Comparison of ENCODE assay signal across 10 cellular contexts in genomic region chr10:4067552-4068254, GRCh38.
DNase-seq lines count a peak whose midpoint lies in the region; ATAC-seq and TF ChIP-seq lines count a peak whose summit lies in the region.
"Had no signal": no experiment of that assay in that cellular context is flagged by ENCODE, and none has a peak within 500 bp of the region (broad histone marks: within the 10 kb centered on the region; RNA-seq: fewer than 3 reads in every experiment).

No MANE protein-coding gene starts in this region.

- no peaks in the 10 kb centered on the region for H3K9me3 Mint-ChIP-seq in activated T-cell treated with anti-CD3 and anti-CD28 coated beads, Interleukin-2, amount 50 U/mL, for 24 hours
- no peaks in the 10 kb centered on the region for H3K9me3 Mint-ChIP-seq in activated T-helper 17 cell treated with anti-CD3 and anti-CD28 coated beads, Interleukin-2, amount 50 U/mL, for 72 hours
- no peaks in the 10 kb centered on the region for H3K9me3 Mint-ChIP-seq in stimulated activated naive B cell treated with anti-CD40 and anti-IgM and Interleukin-4, amounts not matched to agents 10 μg/mL and 1 μg/mL and 100 μg/mL, for 72 hours

- TF ChIP-seq EP300 in sigmoid colon (IDR thresholded peaks at IDR 0.05), result no peak

- peak overlapping the region in 1 of 4 donors; percentile 9 for H3K27ac ChIP-seq in sigmoid colon
- H3K27ac ChIP-seq: C4-2B, HL-60 had no signal

- intact Hi-C loops in sigmoid colon (cut with DNase I), result loop anchor here (10.0 kb wide), 1 partner anchor 427 kb away; no protein-coding TSS in a partner anchor

- no peak overlapping the region for H3K4me3 Mint-ChIP-seq in activated T-cell treated with anti-CD3 and anti-CD28 coated beads, Interleukin-2, amount 50 U/mL, for 24 hours
- no peak overlapping the region for H3K4me3 Mint-ChIP-seq in activated T-helper 17 cell treated with anti-CD3 and anti-CD28 coated beads, Interleukin-2, amount 50 U/mL, for 72 hours
- H3K4me3 Mint-ChIP-seq in stimulated activated naive B cell treated with anti-CD40 and anti-IgM and Interleukin-4, amounts not matched to agents 10 μg/mL and 1 μg/mL and 100 μg/mL, for 72 hours, result no peak overlapping the region

- no peaks in the 10 kb centered on the region for H3K9me3 ChIP-seq in sigmoid colon

- no peaks in the 10 kb centered on the region for H3K4me1 Mint-ChIP-seq in activated T-cell treated with anti-CD3 and anti-CD28 coated beads, Interleukin-2, amount 50 U/mL, for 24 hours (ENCODE audit: low read depth)
- H3K4me1 Mint-ChIP-seq in activated T-helper 17 cell treated with anti-CD3 and anti-CD28 coated beads, Interleukin-2, amount 50 U/mL, for 72 hours, result no peaks in the 10 kb centered on the region
- peaks cover 5 to 9% of the 10 kb centered on the region in 2 donors for H3K4me1 Mint-ChIP-seq in stimulated activated naive B cell treated with anti-CD40 and anti-IgM and Interleukin-4, amounts not matched to agents 10 μg/mL and 1 μg/mL and 100 μg/mL, for 72 hours

- no peaks in the 10 kb centered on the region for H3K36me3 Mint-ChIP-seq in activated T-cell treated with anti-CD3 and anti-CD28 coated beads, Interleukin-2, amount 50 U/mL, for 24 hours (ENCODE audit: low read depth)
- H3K36me3 Mint-ChIP-seq in activated T-helper 17 cell treated with anti-CD3 and anti-CD28 coated beads, Interleukin-2, amount 50 U/mL, for 72 hours (ENCODE audit: low read depth), result no peaks in the 10 kb centered on the region
- no peaks in the 10 kb centered on the region for H3K36me3 Mint-ChIP-seq in stimulated activated naive B cell treated with anti-CD40 and anti-IgM and Interleukin-4, amounts not matched to agents 10 μg/mL and 1 μg/mL and 100 μg/mL, for 72 hours

- TF ChIP-seq CTCF in sigmoid colon (IDR thresholded peaks at IDR 0.05), result no peak

- H3K27me3 ChIP-seq in sigmoid colon, result no peaks in the 10 kb centered on the region

- H3K36me3 ChIP-seq in sigmoid colon, result no peaks in the 10 kb centered on the region

- no peaks in the 10 kb centered on the region for H3K4me1 ChIP-seq in sigmoid colon

- no peak overlapping the region for H3K4me3 ChIP-seq in sigmoid colon

- H3K27ac Mint-ChIP-seq in activated T-cell treated with anti-CD3 and anti-CD28 coated beads, Interleukin-2, amount 50 U/mL, for 24 hours, result no peak overlapping the region
- H3K27ac Mint-ChIP-seq in activated T-helper 17 cell treated with anti-CD3 and anti-CD28 coated beads, Interleukin-2, amount 50 U/mL, for 72 hours, result no peak overlapping the region
- no peak overlapping the region for H3K27ac Mint-ChIP-seq in stimulated activated naive B cell treated with anti-CD40 and anti-IgM and Interleukin-4, amounts not matched to agents 10 μg/mL and 1 μg/mL and 100 μg/mL, for 72 hours

- 9 to 38% methylated on average over 8 of the region's 8 CpGs for WGBS in sigmoid colon, 2 donors

- DNase-seq in activated T-cell treated with anti-CD3 and anti-CD28 coated beads, Interleukin-2, amount 50 U/mL, for 48 hours, result peak; percentile 32 to 42
- DNase-seq in activated T-cell treated with anti-CD3 and anti-CD28 coated beads, Interleukin-2, amount 50 U/mL, for 24 hours, result no peak
- peak; percentile 57 for DNase-seq in stimulated activated naive B cell treated with anti-CD40 and anti-IgM and Interleukin-4, amounts not matched to agents 10 μg/mL and 1 μg/mL and 100 μg/mL, for 72 hours
- no peak for DNase-seq in sigmoid colon
- DNase-seq in T-helper 1 cell, result no peak
- no peak for DNase-seq in GOT3 (lab: John Stamatoyannopoulos, UW)

- H3K27me3 Mint-ChIP-seq in activated T-cell treated with anti-CD3 and anti-CD28 coated beads, Interleukin-2, amount 50 U/mL, for 24 hours, result no peaks in the 10 kb centered on the region
- H3K27me3 Mint-ChIP-seq in activated T-helper 17 cell treated with anti-CD3 and anti-CD28 coated beads, Interleukin-2, amount 50 U/mL, for 72 hours, result no peaks in the 10 kb centered on the region
- no peaks in the 10 kb centered on the region for H3K27me3 Mint-ChIP-seq in stimulated activated naive B cell treated with anti-CD40 and anti-IgM and Interleukin-4, amounts not matched to agents 10 μg/mL and 1 μg/mL and 100 μg/mL, for 72 hours

- TF ChIP-seq POLR2A in sigmoid colon (IDR thresholded peaks at IDR 0.05), result no peak

- ATAC-seq in HG03135 (IDR thresholded peaks at IDR 0.05; ENCODE audit: unreplicated experiment), result peak; percentile 59
- ATAC-seq in activated T-helper 17 cell treated with anti-CD3 and anti-CD28 coated beads, Interleukin-2, amount 50 U/mL, for 72 hours (replicated peaks), result peak; percentile 79
- ATAC-seq in stimulated activated naive B cell treated with anti-CD40 and anti-IgM and Interleukin-4, amounts not matched to agents 10 μg/mL and 1 μg/mL and 100 μg/mL, for 72 hours (replicated peaks), result peak; percentile 91 to 93

Comparison
In these comparisons a context has a peak if more than half of its experiments do, and no peak if none do; other contexts are left out.
1. DNase-seq: peak in activated T-cell treated with anti-CD3 and anti-CD28 coated beads, Interleukin-2, amount 50 U/mL, for 48 hours (2 of 2) and stimulated activated naive B cell treated with anti-CD40 and anti-IgM and Interleukin-4, amounts not matched to agents 10 μg/mL and 1 μg/mL and 100 μg/mL, for 72 hours (single experiment); none in activated T-cell treated with anti-CD3 and anti-CD28 coated beads, Interleukin-2, amount 50 U/mL, for 24 hours (single experiment), sigmoid colon (single experiment), T-helper 1 cell (0 of 5) and GOT3 (single experiment).
2. Peak in every context shown above with its lines, with median percentiles within 50 percentile points of each other: ATAC-seq.